In the genomic region with DNA sequence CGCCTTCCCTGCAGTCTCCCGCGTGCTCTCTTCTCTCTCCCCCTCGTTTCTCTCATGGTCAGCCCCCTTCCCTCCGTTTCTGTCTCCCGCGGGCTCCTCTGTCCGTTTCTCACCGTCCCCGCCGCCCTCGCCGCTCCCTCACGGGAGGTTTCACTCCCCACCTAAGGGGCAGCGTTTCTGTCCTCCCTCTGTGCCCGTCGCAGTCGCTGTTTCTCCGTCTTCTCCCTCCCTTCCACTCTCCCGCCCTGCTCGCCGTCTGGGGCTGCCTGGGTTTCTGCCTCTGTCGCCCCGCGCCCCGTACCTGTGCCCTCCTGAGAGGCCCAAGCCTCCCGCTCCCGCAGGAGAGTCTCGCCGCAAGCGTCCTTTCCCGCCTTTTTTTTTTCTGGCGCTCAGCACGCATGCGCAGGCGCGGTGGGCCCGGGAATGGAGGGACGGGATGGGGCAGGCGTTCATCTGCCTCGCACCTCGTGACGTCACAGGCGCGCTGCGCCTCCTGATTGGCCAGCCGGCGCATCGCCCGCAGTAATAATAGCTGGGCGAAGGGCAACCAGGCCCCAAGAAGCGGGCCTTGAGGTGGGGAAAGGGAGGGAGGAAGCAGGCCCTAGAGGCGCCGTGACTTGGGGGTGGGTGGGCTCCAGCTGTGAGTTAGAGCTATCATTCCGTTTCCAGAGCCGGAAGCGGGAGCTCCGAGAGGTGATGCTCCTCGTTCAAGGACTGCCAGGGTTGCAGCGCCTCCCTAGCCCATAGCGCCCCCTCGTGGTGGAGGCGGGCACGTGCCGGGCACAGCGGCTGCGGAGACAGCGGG, we compare ENCODE assay signal across 8 cellular contexts. TPM values are rescaled to one million over a fixed set of nuclear protein-coding genes. Genes with fewer than 3 reads are reported as not detected.
DNase-seq lines count a peak whose midpoint lies in the region; ATAC-seq, FAIRE-seq and TF ChIP-seq lines count a peak whose summit lies in the region.

No MANE protein-coding gene starts in this region.

- H3K9ac ChIP-seq in kidney (ENCODE audit: low read length in 2 of 2): peak overlapping the region in 1 of 2 donors; percentile 26

- no peak for FAIRE-seq in kidney (lab: Jason Lieb, UNC)

- H3K9me3 Mint-ChIP-seq in activated B cell treated with CpG ODN at 0.5 μM for 24 hours: no peaks in the 10 kb centered on the region

- H3K27ac Mint-ChIP-seq in activated B cell treated with CpG ODN at 0.5 μM for 24 hours: peak overlapping the region; percentile 91

- no peaks in the 10 kb centered on the region for H3K9me3 ChIP-seq in kidney (ENCODE audit: control insufficient read depth in 1 of 2, low read length in 2 of 2)

- DNase-seq in AG08396 (ENCODE audit: low spot score) (peak; percentile 99), NCI-H2196 (lab: John Stamatoyannopoulos, UW; ENCODE audit: unreplicated experiment) (peak; percentile 99), activated B cell treated with CpG ODN at 0.5 μM for 24 hours (peak; percentile 97), caudate nucleus (lab: John Stamatoyannopoulos, UW) (peak; percentile 38 to 99 (median 93)), kidney (peak; percentile 98)
- peak; percentile 87 to 92 for DNase-seq in stimulated activated CD4-positive, alpha-beta T cell treated with anti-CD3 and anti-CD28 coated beads, Interleukin-15, amount 100 ng/mL, for 1 hour (ENCODE audit: low read depth in 1 of 2, low spot score in 1 of 2)

- H3K27ac ChIP-seq in caudate nucleus (ENCODE audit: low read depth, low read length) (peak overlapping the region; percentile 58), kidney (ENCODE audit: low read depth in 2 of 2, low read length in 2 of 2) (peak overlapping the region in 1 of 2 donors; percentile 80)

- TF ChIP-seq CTCF in activated B cell treated with CpG ODN at 0.5 μM for 24 hours (IDR thresholded peaks at IDR 0.05): peak; percentile 79
- TF ChIP-seq CTCF in kidney (IDR thresholded peaks at IDR 0.05; ENCODE audit: borderline replicate concordance, extremely low read depth, insufficient read depth): peak; percentile 98

- H3K4me1 Mint-ChIP-seq in activated B cell treated with CpG ODN at 0.5 μM for 24 hours: peaks cover 11% of the 10 kb centered on the region

- H3K36me3 ChIP-seq in kidney (ENCODE audit: control insufficient read depth in 1 of 2, insufficient read depth in 2 of 2, low read length in 2 of 2): no peaks in the 10 kb centered on the region

- peak overlapping the region; percentile 58 to 70 for H3K4me3 ChIP-seq in kidney (ENCODE audit: low read length in 2 of 2)

- peak; percentile 84 for ATAC-seq in GM18870 (IDR thresholded peaks at IDR 0.05; ENCODE audit: unreplicated experiment)
- peak; percentile 90 for ATAC-seq in HG03159 (IDR thresholded peaks at IDR 0.05; ENCODE audit: unreplicated experiment)
- ATAC-seq in activated B cell treated with CpG ODN at 0.5 μM for 24 hours (ENCODE audit: low read depth): peak; percentile 95

- H3K4me1 ChIP-seq in kidney (ENCODE audit: control insufficient read depth in 1 of 2, insufficient read depth in 1 of 2, low read depth in 1 of 2, low read length in 2 of 2): peaks cover 0 to 4% of the 10 kb centered on the region in 2 donors

- intact Hi-C loops in activated B cell treated with CpG ODN at 0.5 μM for 24 hours (cut with micrococcal nuclease): loop anchor here (1.0 to 10.0 kb wide), 8 partner anchors 19 to 849 kb away; a partner anchor contains a TSS
- intact Hi-C loops in kidney (cut with DNase I): loop anchor here (10.0 kb wide), 1 partner anchor 359 kb away; a partner anchor contains a TSS

- CTCF ChIA-PET in activated B cell treated with CpG ODN at 0.5 μM for 24 hours (lab: Charles Lee): interaction anchor here (0.5 to 2.5 kb wide), 38 partner anchors 8 to 622 kb away, joined by 3 to 82 read pairs (median 5); a partner anchor contains a TSS

- H3K27me3 Mint-ChIP-seq in activated B cell treated with CpG ODN at 0.5 μM for 24 hours: peaks cover 3% of the 10 kb centered on the region

- POLR2A ChIA-PET in activated B cell treated with CpG ODN at 0.5 μM for 24 hours (lab: Charles Lee): interaction anchor here (0.5 to 2.1 kb wide), 21 partner anchors 17 to 1044 kb away, joined by 3 to 21 read pairs (median 5); a partner anchor contains a TSS

- H3K36me3 Mint-ChIP-seq in activated B cell treated with CpG ODN at 0.5 μM for 24 hours (ENCODE audit: low read depth): no peaks in the 10 kb centered on the region

- peak overlapping the region; percentile 88 for H3K4me3 Mint-ChIP-seq in activated B cell treated with CpG ODN at 0.5 μM for 24 hours

RNA-seq across cellular contexts. Expression of a gene that starts 15.4 kb away (rescaled TPM):
- total RNA-seq in activated B cell treated with CpG ODN at 0.5 μM for 24 hours: 0.17 and 0.20 TPM in 2 replicates
- total RNA-seq in kidney: 9.4 TPM
- 2.2 TPM for polyA plus RNA-seq in kidney (ENCODE audit: insufficient read depth, low read depth, low replicate concordance)

RNA-seq across cellular contexts. Expression of a gene that starts 18.7 kb away (rescaled TPM):
- total RNA-seq in activated B cell treated with CpG ODN at 0.5 μM for 24 hours (10.9 and 13.8 TPM in 2 replicates), kidney (42.6 TPM)
- polyA plus RNA-seq in kidney (ENCODE audit: insufficient read depth, low read depth, low replicate concordance): 45.0 TPM

RNA-seq across cellular contexts. Expression of a gene that starts 27.2 kb away (rescaled TPM):
- total RNA-seq in activated B cell treated with CpG ODN at 0.5 μM for 24 hours: 10.4 and 12.7 TPM in 2 replicates
- 12.0 TPM for total RNA-seq in kidney
- polyA plus RNA-seq in kidney (ENCODE audit: insufficient read depth, low read depth, low replicate concordance): 2.3 TPM

RNA-seq across cellular contexts. Expression of a gene that starts 33.3 kb away (rescaled TPM):
- total RNA-seq in activated B cell treated with CpG ODN at 0.5 μM for 24 hours: not detected in 2 replicates
- not detected for total RNA-seq in kidney
- polyA plus RNA-seq in kidney (ENCODE audit: insufficient read depth, low read depth, low replicate concordance): not detected

RNA-seq across cellular contexts. Expression of a gene that starts 39.1 kb away (rescaled TPM):
- total RNA-seq in activated B cell treated with CpG ODN at 0.5 μM for 24 hours (not detected in 2 replicates), kidney (not detected)
- polyA plus RNA-seq in kidney (ENCODE audit: insufficient read depth, low read depth, low replicate concordance): not detected
